Comparison of ENCODE assay signal across 9 cellular contexts in genomic region chr2:29130295-29130694, GRCh38. TPM values are rescaled to one million over a fixed set of nuclear protein-coding genes. Genes with fewer than 3 reads are reported as not detected.
A peak's percentile ranks its signal among the peaks of the same experiment; 100 is the strongest.
DNase-seq lines count a peak whose midpoint lies in the region; ATAC-seq and TF ChIP-seq lines count a peak whose summit lies in the region.
"Had no signal": no experiment of that assay in that cellular context is flagged by ENCODE, and none has a peak within 500 bp of the region (broad histone marks: within the 10 kb centered on the region; RNA-seq: fewer than 3 reads in every experiment).

No MANE protein-coding gene starts in this region.

- H3K36me3 ChIP-seq in PC-3 (ENCODE audit: low read depth, low read length), result peaks cover 49% of the 10 kb centered on the region
- peaks cover 21% of the 10 kb centered on the region for H3K36me3 ChIP-seq in muscle layer of colon (ENCODE audit: insufficient read depth, low read length)

- H3K27me3 ChIP-seq in PC-3 (ENCODE audit: low read length), result no peaks in the 10 kb centered on the region
- H3K27me3 ChIP-seq in muscle layer of colon (ENCODE audit: control insufficient read depth in 1 of 2, insufficient read depth in 2 of 2, low read length in 2 of 2), result no peaks in the 10 kb centered on the region

- POLR2A ChIA-PET in PC-3 (lab: Charles Lee; ENCODE audit: unreplicated experiment), result interaction anchor here (0.6 to 1.0 kb wide), 3 partner anchors 10 to 14 kb away, joined by 3 to 5 read pairs (median 4); no protein-coding TSS in a partner anchor

- H3K9me2 ChIP-seq in PC-3 (replicated peaks; ENCODE audit: low read length), result no peaks in the 10 kb centered on the region

- peaks cover 57% of the 10 kb centered on the region for H3K79me2 ChIP-seq in PC-3 (ENCODE audit: low read length)

- no peaks in the 10 kb centered on the region for H3K27me3 Mint-ChIP-seq in chondrocyte (ENCODE audit: low read depth)

- ATAC-seq in GM21619 (IDR thresholded peaks at IDR 0.05; ENCODE audit: unreplicated experiment), result peak; percentile 84
- ATAC-seq in PC-3, result peak; percentile 92
- ATAC-seq in HG03469 (IDR thresholded peaks at IDR 0.05; ENCODE audit: unreplicated experiment), result no peak

- peak overlapping the region; percentile 33; the same call in 1 of the 2 replicates for H3K4me3 ChIP-seq in PC-3 (ENCODE audit: low read length)
- H3K4me3 ChIP-seq in muscle layer of colon (ENCODE audit: low read depth in 1 of 2, low read length in 2 of 2), result no peak overlapping the region

- H3K9me3 Mint-ChIP-seq in chondrocyte (ENCODE audit: low read depth), result peaks cover 1% of the 10 kb centered on the region

- peaks cover 19% of the 10 kb centered on the region for H3K36me3 Mint-ChIP-seq in chondrocyte (ENCODE audit: low read depth)

- H3K4me3 Mint-ChIP-seq in chondrocyte (ENCODE audit: unreplicated experiment), result no peak overlapping the region

- H4K20me1 ChIP-seq in PC-3 (ENCODE audit: low read length), result no peaks in the 10 kb centered on the region

- intact Hi-C loops in PC-3 (cut with micrococcal nuclease), result no loop called here

- H3K27ac ChIP-seq in PC-3 (ENCODE audit: low read length), result peak overlapping the region; percentile 92
- peak overlapping the region; percentile 39 for H3K27ac ChIP-seq in muscle layer of colon (ENCODE audit: low read depth, low read length)

- H3K4me1 ChIP-seq in PC-3 (ENCODE audit: insufficient read depth, low read length) (peaks cover 32% of the 10 kb centered on the region), muscle layer of colon (ENCODE audit: insufficient read depth, low read length) (peaks cover 29% of the 10 kb centered on the region)

- peak overlapping the region; percentile 78 for H3K27ac Mint-ChIP-seq in chondrocyte (ENCODE audit: unreplicated experiment)

- CTCF ChIA-PET in PC-3 (lab: Charles Lee), result no interaction called here

- peak overlapping the region; percentile 65 for H3K9ac ChIP-seq in PC-3 (ENCODE audit: low read length)
- no peak overlapping the region for H3K9ac ChIP-seq in muscle layer of colon (ENCODE audit: low read length)

- no peaks in the 10 kb centered on the region for H3F3A ChIP-seq in PC-3 (ENCODE audit: low read length, unreplicated experiment)

- H2AFZ ChIP-seq in PC-3 (ENCODE audit: low read length), result peak overlapping the region; percentile 35

- H3K9me3 ChIP-seq in PC-3 (ENCODE audit: low read length), result peaks cover 4% of the 10 kb centered on the region; the same call in 1 of the 2 replicates
- no peaks in the 10 kb centered on the region for H3K9me3 ChIP-seq in muscle layer of colon (ENCODE audit: low read length)

- peak overlapping the region; percentile 77 for H3K4me2 ChIP-seq in PC-3 (ENCODE audit: low read length)

- peaks cover 25% of the 10 kb centered on the region for H3K4me1 Mint-ChIP-seq in chondrocyte (ENCODE audit: low read depth)

- TF ChIP-seq CTCF in PC-3 (conservative IDR thresholded peaks at IDR 0.05; ENCODE audit: low read depth, low read length) (no peak), chondrocyte (IDR thresholded peaks at IDR 0.05) (no peak)

- BruUV-seq in PC-3 (replicated peaks; lab: Mats Ljungman, UMichigan), result no TSS peak

- DNase-seq in EH (ENCODE audit: low read depth) (peak; percentile 87), PC-3 (peak; percentile 89), chondrocyte (ENCODE audit: low spot score) (no peak), GM19238 (ENCODE audit: insufficient read length, low spot score) (no peak), NCI-H524 (lab: John Stamatoyannopoulos, UW) (no peak)

RNA-seq across cellular contexts. Expression of gene CLIP4, which starts 15.1 kb away (rescaled TPM):
- total RNA-seq in PC-3 (2014; rRNA removed), result 24.2 and 25.1 TPM in 2 replicates
- total RNA-seq in chondrocyte, result 27.7 to 35.6 TPM (median 30.1 TPM) in 3 replicates

RNA-seq across cellular contexts. Expression of gene PCARE, which starts 56.0 kb away (rescaled TPM):
- total RNA-seq in PC-3 (2014; rRNA removed) (not detected in 2 replicates), chondrocyte (not detected in 3 replicates)
- total RNA-seq: T-helper 2 cell treated with Interferon-gamma antibody and Interleukin-4, amounts not matched to agents 100 ng/mL and 5 ng/mL, for 36 hours had no signal

Comparison
In these comparisons a context has a peak if more than half of its experiments do, and no peak if none do; other contexts are left out.
1. DNase-seq: peak in EH (single experiment) and PC-3 (single experiment); none in chondrocyte (single experiment), GM19238 (single experiment) and NCI-H524 (0 of 2).